24 cellular contexts compared by ENCODE assay signal in the genomic region with DNA sequence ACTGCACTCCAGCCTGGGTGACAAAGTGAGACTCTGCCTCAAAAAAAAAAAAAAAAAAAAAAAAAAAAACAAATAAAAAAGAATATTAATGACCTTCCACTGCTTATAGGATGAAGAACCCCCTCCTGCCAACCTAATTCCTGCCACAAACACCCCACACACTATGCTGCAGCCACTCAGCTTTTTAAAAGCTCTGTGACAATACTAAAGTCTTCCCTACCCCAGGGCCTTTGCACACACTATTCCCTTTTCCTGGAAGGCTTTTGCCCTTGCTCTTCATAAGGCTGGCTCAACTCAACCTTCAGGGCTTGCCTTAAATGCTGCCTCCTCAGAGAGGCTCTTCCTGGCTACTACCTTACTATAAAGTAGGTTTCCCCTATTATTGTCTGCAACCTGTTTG. TPM values are rescaled to one million over a fixed set of nuclear protein-coding genes. Genes with fewer than 3 reads are reported as not detected.
DNase-seq lines count a peak whose midpoint lies in the region; ATAC-seq and TF ChIP-seq lines count a peak whose summit lies in the region.
"Had no signal": no experiment of that assay in that cellular context is flagged by ENCODE, and none has a peak within 500 bp of the region (broad histone marks: within the 10 kb centered on the region; RNA-seq: fewer than 3 reads in every experiment).

No MANE protein-coding gene starts in this region.

- H3K4me3 ChIP-seq in H7 (ENCODE audit: insufficient read depth, low read depth, low read length), result no peak overlapping the region
- no peak overlapping the region for H3K4me3 ChIP-seq in HEK293 (ENCODE audit: low read depth, low read length)
- H3K4me3 ChIP-seq: BLaER1, GM12878 had no signal

- ATAC-seq in memory B cell (ENCODE audit: low read depth), result no peak

- POLR2A ChIA-PET in HEK293 (lab: Yijun Ruan, JAX), result interaction anchor here (0.7 kb wide), 1 partner anchor 24 kb away, joined by 5 read pairs; no protein-coding TSS in a partner anchor

- DNase-seq in H7 (peak; percentile 7), memory B cell (ENCODE audit: low spot score in 2 of 2) (no peak), DMS53 treated with DMSO at 0.1 percent for 48 hours (lab: John Stamatoyannopoulos, UW; ENCODE audit: unreplicated experiment) (no peak), NCI-H2081 treated with DMSO at 0.1 percent for 48 hours (lab: John Stamatoyannopoulos, UW) (no peak), NOMO-1 treated with DMSO at 0.1 percent for 48 hours (lab: John Stamatoyannopoulos, UW; ENCODE audit: unreplicated experiment) (no peak)
- DNase-seq in activated T-helper 2 cell treated with anti-CD3 and anti-CD28 coated beads, Interferon-gamma antibody, Interleukin-2, Interleukin-4, amounts not matched to agents 10 μg/mL and 5 μg/mL and 100 μg/mL, durations not matched to agents 14 hours and 24 hours and 36 hours (ENCODE audit: low spot score), result no peak
- DNase-seq: 8988T; ACHN; BE2C; C1 segment of cervical spinal cord; Calu3; CD4-positive, alpha-beta memory T cell; CD4-positive, CD25-positive, alpha-beta regulatory T cell; CD8-positive, alpha-beta memory T cell; COR-L47; DMS79; DND-41; EL; GDM1 had no signal

- no peaks in the 10 kb centered on the region for H3K27me3 ChIP-seq in H7 (ENCODE audit: control insufficient read depth, insufficient read depth, low read length)
- H3K27me3 ChIP-seq: BE2C, BLaER1 had no signal

- H3K9me3 Mint-ChIP-seq in memory B cell, result no peaks in the 10 kb centered on the region
- H3K9me3 Mint-ChIP-seq in activated T-helper 2 cell treated with anti-CD3 and anti-CD28 coated beads, Interferon-gamma antibody, Interleukin-2, Interleukin-4, amounts not matched to agents 10 μg/mL and 5 μg/mL and 100 μg/mL, durations not matched to agents 14 hours and 24 hours and 36 hours, result no peaks in the 10 kb centered on the region
- H3K9me3 Mint-ChIP-seq: CD8-positive, alpha-beta memory T cell had no signal

- no peak overlapping the region for H3K27ac ChIP-seq in HEK293 (ENCODE audit: extremely low read depth, low read depth, low read length)

- H3K27ac Mint-ChIP-seq in memory B cell, result peak overlapping the region; percentile 48
- H3K27ac Mint-ChIP-seq in activated T-helper 2 cell treated with anti-CD3 and anti-CD28 coated beads, Interferon-gamma antibody, Interleukin-2, Interleukin-4, amounts not matched to agents 10 μg/mL and 5 μg/mL and 100 μg/mL, durations not matched to agents 14 hours and 24 hours and 36 hours, result no peak overlapping the region

- intact Hi-C loops in activated T-helper 2 cell treated with anti-CD3 and anti-CD28 coated beads, Interferon-gamma antibody, Interleukin-2, Interleukin-4, amounts not matched to agents 10 μg/mL and 5 μg/mL and 100 μg/mL, durations not matched to agents 14 hours and 24 hours and 36 hours (cut with micrococcal nuclease), result no loop called here

- no peak for TF ChIP-seq CTCF in HEK293 (tag by site-specific recombination; IDR thresholded peaks at IDR 0.05)

- H3K4me3 Mint-ChIP-seq in memory B cell, result no peak overlapping the region
- no peak overlapping the region for H3K4me3 Mint-ChIP-seq in activated T-helper 2 cell treated with anti-CD3 and anti-CD28 coated beads, Interferon-gamma antibody, Interleukin-2, Interleukin-4, amounts not matched to agents 10 μg/mL and 5 μg/mL and 100 μg/mL, durations not matched to agents 14 hours and 24 hours and 36 hours (ENCODE audit: low read depth)
- H3K4me3 Mint-ChIP-seq: CD14-positive monocyte; CD4-positive, alpha-beta memory T cell; CD4-positive, CD25-positive, alpha-beta regulatory T cell; CD8-positive, alpha-beta memory T cell had no signal

- H3K36me3 Mint-ChIP-seq in memory B cell, result no peaks in the 10 kb centered on the region
- no peaks in the 10 kb centered on the region for H3K36me3 Mint-ChIP-seq in activated T-helper 2 cell treated with anti-CD3 and anti-CD28 coated beads, Interferon-gamma antibody, Interleukin-2, Interleukin-4, amounts not matched to agents 10 μg/mL and 5 μg/mL and 100 μg/mL, durations not matched to agents 14 hours and 24 hours and 36 hours (ENCODE audit: low read depth)
- H3K36me3 Mint-ChIP-seq: CD14-positive monocyte; CD4-positive, alpha-beta memory T cell; CD4-positive, CD25-positive, alpha-beta regulatory T cell; CD8-positive, alpha-beta memory T cell had no signal

- H3K36me3 ChIP-seq in H7 (replicated peaks; ENCODE audit: control insufficient read depth, insufficient read depth, low read length), result no peaks in the 10 kb centered on the region
- H3K36me3 ChIP-seq in HEK293 (ENCODE audit: control insufficient read depth in 2 of 2, insufficient read depth in 1 of 2, low read length in 2 of 2), result no peaks in the 10 kb centered on the region
- H3K36me3 ChIP-seq: BE2C, BLaER1 had no signal

- no peaks in the 10 kb centered on the region for H3K9me3 ChIP-seq in HEK293 (ENCODE audit: control insufficient read depth, insufficient read depth, low read depth, low read length)
- H3K9me3 ChIP-seq: BE2C, BLaER1 had no signal

- peaks cover 13% of the 10 kb centered on the region for H3K4me1 Mint-ChIP-seq in memory B cell
- no peaks in the 10 kb centered on the region for H3K4me1 Mint-ChIP-seq in activated T-helper 2 cell treated with anti-CD3 and anti-CD28 coated beads, Interferon-gamma antibody, Interleukin-2, Interleukin-4, amounts not matched to agents 10 μg/mL and 5 μg/mL and 100 μg/mL, durations not matched to agents 14 hours and 24 hours and 36 hours (ENCODE audit: low read depth)
- H3K4me1 Mint-ChIP-seq: CD14-positive monocyte; CD4-positive, alpha-beta memory T cell; CD4-positive, CD25-positive, alpha-beta regulatory T cell had no signal

- no peaks in the 10 kb centered on the region for H3K27me3 Mint-ChIP-seq in memory B cell
- H3K27me3 Mint-ChIP-seq in activated T-helper 2 cell treated with anti-CD3 and anti-CD28 coated beads, Interferon-gamma antibody, Interleukin-2, Interleukin-4, amounts not matched to agents 10 μg/mL and 5 μg/mL and 100 μg/mL, durations not matched to agents 14 hours and 24 hours and 36 hours (ENCODE audit: low read depth), result peaks cover 2% of the 10 kb centered on the region
- H3K27me3 Mint-ChIP-seq: CD4-positive, alpha-beta memory T cell; CD4-positive, CD25-positive, alpha-beta regulatory T cell had no signal

- CTCF ChIA-PET in HEK293 (lab: Yijun Ruan, JAX), result interaction anchor here (0.6 to 2.5 kb wide), 3 partner anchors 15 to 75 kb away, joined by 3 to 7 read pairs (median 3); no protein-coding TSS in a partner anchor

- H3K4me1 ChIP-seq in HEK293 (ENCODE audit: control insufficient read depth, insufficient read depth, low read length), result no peaks in the 10 kb centered on the region
- H3K4me1 ChIP-seq: BE2C had no signal

TF ChIP-seq in HEK293, 187 proteins besides CTCF, POLR2A, EP300 and RAD21:
- no peak for TF ChIP-seq ZNF214 (tag by site-specific recombination; IDR thresholded peaks at IDR 0.05; ENCODE audit: borderline replicate concordance)
- peak; percentile 94 for TF ChIP-seq ZNF623 (tag by site-specific recombination; IDR thresholded peaks at IDR 0.05)
TF ChIP-seq in HEK293: peak in this region for 1.

RNA-seq across cellular contexts. Expression of a gene that starts 10.8 kb away (rescaled TPM):
- total RNA-seq in H7 (2014; rRNA removed; shearing (Covaris generic)), result 2.1 and 4.3 TPM in 2 replicates
- 0.83 and 0.91 TPM in 2 replicates for total RNA-seq in activated T-helper 2 cell treated with anti-CD3 and anti-CD28 coated beads, Interferon-gamma antibody, Interleukin-2, Interleukin-4, amounts not matched to agents 10 μg/mL and 5 μg/mL and 100 μg/mL, durations not matched to agents 14 hours and 24 hours and 36 hours
- total RNA-seq: CD4-positive, alpha-beta memory T cell; CD4-positive, CD25-positive, alpha-beta regulatory T cell; Daoy had no signal

RNA-seq across cellular contexts. Expression of a gene that starts 47.6 kb away (rescaled TPM):
- 0.03 and 0.33 TPM in 2 replicates for total RNA-seq in H7 (2014; rRNA removed; shearing (Covaris generic))
- 10.0 and 11.4 TPM in 2 replicates for total RNA-seq in activated T-helper 2 cell treated with anti-CD3 and anti-CD28 coated beads, Interferon-gamma antibody, Interleukin-2, Interleukin-4, amounts not matched to agents 10 μg/mL and 5 μg/mL and 100 μg/mL, durations not matched to agents 14 hours and 24 hours and 36 hours
